Comparison of ENCODE assay signal across 1 cellular context in genomic region chr10:101373063-101373462, GRCh38.
TF ChIP-seq lines count a peak whose summit lies in the region.

No MANE protein-coding gene starts in this region.

TF ChIP-seq in HEK293, 187 proteins besides CTCF, POLR2A, EP300 and RAD21 (continued from another document):
- TF ChIP-seq EGR2 (tag by site-specific recombination; IDR thresholded peaks at IDR 0.05; ENCODE audit: low read depth) (no peak), PRDM6 (tag by site-specific recombination; IDR thresholded peaks at IDR 0.05) (peak; percentile 96), ZNF341 (tag by site-specific recombination; IDR thresholded peaks at IDR 0.05; ENCODE audit: low read depth) (0 out of 2 replicates have a peak, but pooled peaks have one; percentile 28), ZNF394 (tag by site-specific recombination; IDR thresholded peaks at IDR 0.05; ENCODE audit: borderline replicate concordance) (no peak), TCF7L2 (IDR thresholded peaks at IDR 0.05; ENCODE audit: borderline replicate concordance, low read depth, low read length) (peak; percentile 92), IKZF3 (tag by site-specific recombination; IDR thresholded peaks at IDR 0.05) (peak; percentile 49), ZNF571 (tag by site-specific recombination; IDR thresholded peaks at IDR 0.05) (no peak)
